In the genomic region with DNA sequence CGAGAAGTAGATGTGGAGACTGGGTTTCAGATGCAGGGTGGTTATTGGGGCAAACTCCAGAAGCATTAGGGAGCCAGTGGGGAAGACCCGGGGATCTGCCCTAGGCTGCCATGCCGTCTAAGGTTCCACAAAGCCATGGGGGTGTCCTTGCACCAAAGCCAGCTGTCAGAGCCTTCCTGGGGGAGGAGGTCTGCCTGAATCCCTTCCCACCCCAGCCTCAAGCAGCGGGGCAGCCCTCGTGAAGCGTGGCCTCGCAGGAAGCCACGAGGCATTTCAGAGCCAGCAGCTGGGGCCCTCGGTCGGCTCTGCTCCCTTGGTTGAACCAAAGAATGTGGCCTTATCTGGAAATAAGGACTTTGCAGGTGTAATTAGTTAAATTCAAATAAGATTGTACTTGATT, we compare ENCODE assay signal across 29 cellular contexts. TPM values are rescaled to one million over a fixed set of nuclear protein-coding genes. Genes with fewer than 3 reads are reported as not detected.
"Had no signal": no experiment of that assay in that cellular context is flagged by ENCODE, and none has a peak within 500 bp of the region (broad histone marks: within the 10 kb centered on the region; RNA-seq: fewer than 3 reads in every experiment).

No MANE protein-coding gene starts in this region.

- H3K9me3 Mint-ChIP-seq: activated naive CD4-positive, alpha-beta T cell treated with anti-CD3 and anti-CD28 coated beads, Interleukin-2, amount 50 U/mL, for 24 hours; activated T-cell treated with anti-CD3 and anti-CD28 coated beads, Interleukin-2, amount 50 U/mL, for 24 hours; nephron had no signal

- H3K4me1 Mint-ChIP-seq: nephron had no signal

- DNase-seq: activated CD4-positive, alpha-beta memory T cell treated with anti-CD3 and anti-CD28 coated beads for 36 hours; activated CD4-positive, alpha-beta T cell treated with anti-CD3 and anti-CD28 coated beads, Interleukin-2, amount 10 ng/mL, durations not matched to agents 24 days and 14 days; activated CD4-positive, CD25-positive, alpha-beta regulatory T cell treated with anti-CD3 and anti-CD28 coated beads, Interleukin-2, amount 50 U/mL, for 72 hours; activated CD8-positive, alpha-beta memory T cell treated with anti-CD3 and anti-CD28 coated beads, Interleukin-2, amount 50 U/mL, for 48 hours; activated T-cell treated with anti-CD3 and anti-CD28 coated beads, Interleukin-2, amount 50 U/mL, for 24 hours; anterior cingulate cortex; body of pancreas; effector CD8-positive, alpha-beta T cell; esophagus squamous epithelium; foreskin melanocyte; heart right ventricle; kidney glomerular epithelial cell; mesendoderm; psoas muscle; stimulated activated CD4-positive, alpha-beta T cell treated with anti-CD3 and anti-CD28 coated beads, Interleukin-2, amount 100 ng/mL, for 48 hours; stimulated activated naive CD8-positive, alpha-beta T cell treated with anti-CD3 and anti-CD28 coated beads, Interleukin-15, Interleukin-2, amounts not matched to agents 100 U/mL and 50 U/mL, for 24 hours; SW 1271; T1000 had no signal

- H3K27me3 ChIP-seq: body of pancreas, esophagus squamous epithelium, heart right ventricle, pancreas, upper lobe of left lung had no signal

- H3K4me3 ChIP-seq: body of pancreas, esophagus squamous epithelium, heart right ventricle, lung, mucosa of descending colon, pancreas, psoas muscle, thoracic aorta, upper lobe of left lung had no signal

- H3K27ac Mint-ChIP-seq: activated CD4-positive, alpha-beta memory T cell treated with anti-CD3 and anti-CD28 coated beads for 36 hours; activated CD4-positive, alpha-beta T cell treated with anti-CD3 and anti-CD28 coated beads, Interleukin-2, amount 10 ng/mL, durations not matched to agents 24 days and 14 days; activated naive CD4-positive, alpha-beta T cell treated with anti-CD3 and anti-CD28 coated beads, Interleukin-2, amount 50 U/mL, for 24 hours; activated T-cell treated with anti-CD3 and anti-CD28 coated beads, Interleukin-2, amount 50 U/mL, for 24 hours; nephron; T-helper 1 cell treated with Interleukin-12 subunit alpha and Interleukin-12 subunit beta and Interleukin-4 antibody, amounts not matched to agents 30 μg/mL and 1 μg/mL, for 36 hours had no signal

- H3K4me3 Mint-ChIP-seq: activated CD4-positive, alpha-beta memory T cell treated with anti-CD3 and anti-CD28 coated beads for 36 hours; activated CD4-positive, alpha-beta T cell treated with anti-CD3 and anti-CD28 coated beads, Interleukin-2, amount 10 ng/mL, durations not matched to agents 24 days and 14 days; activated naive CD4-positive, alpha-beta T cell treated with anti-CD3 and anti-CD28 coated beads, Interleukin-2, amount 50 U/mL, for 24 hours; activated T-cell treated with anti-CD3 and anti-CD28 coated beads, Interleukin-2, amount 50 U/mL, for 24 hours; nephron; T-helper 1 cell treated with Interleukin-12 subunit alpha and Interleukin-12 subunit beta and Interleukin-4 antibody, amounts not matched to agents 30 μg/mL and 1 μg/mL, for 36 hours had no signal

- H3K27ac ChIP-seq: body of pancreas, epithelial cell of prostate, esophagus squamous epithelium, heart right ventricle, pancreas, psoas muscle, thoracic aorta, upper lobe of left lung had no signal

- H3K27me3 Mint-ChIP-seq: activated CD4-positive, alpha-beta memory T cell treated with anti-CD3 and anti-CD28 coated beads for 36 hours; activated CD4-positive, alpha-beta T cell treated with anti-CD3 and anti-CD28 coated beads, Interleukin-2, amount 10 ng/mL, durations not matched to agents 24 days and 14 days; activated naive CD4-positive, alpha-beta T cell treated with anti-CD3 and anti-CD28 coated beads, Interleukin-2, amount 50 U/mL, for 24 hours; activated T-cell treated with anti-CD3 and anti-CD28 coated beads, Interleukin-2, amount 50 U/mL, for 24 hours had no signal

- H3K36me3 Mint-ChIP-seq: activated CD4-positive, alpha-beta memory T cell treated with anti-CD3 and anti-CD28 coated beads for 36 hours; activated naive CD4-positive, alpha-beta T cell treated with anti-CD3 and anti-CD28 coated beads, Interleukin-2, amount 50 U/mL, for 24 hours had no signal

- H3K4me1 ChIP-seq: body of pancreas, pancreas, psoas muscle, upper lobe of left lung had no signal

- H3K36me3 ChIP-seq: esophagus squamous epithelium, heart right ventricle, pancreas, upper lobe of left lung had no signal

- H3K9me3 ChIP-seq: body of pancreas, esophagus squamous epithelium, heart right ventricle, mucosa of descending colon, pancreas, psoas muscle, thoracic aorta, upper lobe of left lung had no signal

RNA-seq across cellular contexts. Expression of a gene that starts 56.2 kb away (rescaled TPM):
- total RNA-seq: dermis microvascular lymphatic vessel endothelial cell, glomerular endothelial cell had no signal
